22 cellular contexts compared by ENCODE assay signal in the genomic region with DNA sequence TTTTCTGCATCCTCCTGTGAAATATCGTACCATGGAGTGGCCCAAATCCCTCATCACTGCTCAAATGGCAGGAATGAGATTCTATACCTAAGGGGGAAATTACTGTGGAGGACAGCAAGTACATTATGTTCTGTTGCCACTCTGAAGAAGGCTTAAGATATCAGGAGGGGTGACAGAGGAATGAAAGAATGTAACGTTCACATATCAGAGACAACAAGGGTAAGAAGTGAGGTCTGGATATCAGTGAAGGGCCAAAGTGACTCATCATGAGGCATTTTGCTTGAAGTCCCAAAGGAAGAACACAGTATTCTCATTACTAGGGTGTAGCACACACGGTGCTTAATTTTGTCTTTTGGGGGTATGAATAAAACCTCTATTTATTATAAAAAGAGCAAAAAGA.
DNase-seq lines count a peak whose midpoint lies in the region; ATAC-seq, FAIRE-seq and TF ChIP-seq lines count a peak whose summit lies in the region.
"Had no signal": no experiment of that assay in that cellular context is flagged by ENCODE, and none has a peak within 500 bp of the region (broad histone marks: within the 10 kb centered on the region; RNA-seq: fewer than 3 reads in every experiment).

No MANE protein-coding gene starts in this region.

- H3K27ac ChIP-seq in ACC112 (ENCODE audit: low read depth, low read length): peak overlapping the region; percentile 94
- H3K27ac ChIP-seq in H1 (ENCODE audit: low read depth, low read length): no peak overlapping the region
- H3K27ac ChIP-seq: esophagus squamous epithelium, thyroid gland, VCaP had no signal

- no peak for TF ChIP-seq CTCF in H1 (IDR thresholded peaks at IDR 0.05; ENCODE audit: control extremely low read depth in 1 of 3, insufficient read depth in 1 of 3, low read depth in 1 of 3, low read length in 3 of 3)

- H2AFZ ChIP-seq in ACC112 (ENCODE audit: low read length, unreplicated experiment) (peak overlapping the region; percentile 15), H1 (ENCODE audit: low read length) (peak overlapping the region; percentile 73; the same call in 1 of the 2 replicates)

- FAIRE-seq in H1 (lab: Jason Lieb, UNC): no peak

- no peak overlapping the region for H2BK5ac ChIP-seq in H1 (ENCODE audit: low read depth, low read length)

- no peak overlapping the region for H4K8ac ChIP-seq in H1 (ENCODE audit: extremely low read depth, insufficient read depth, low read length)

- H4K91ac ChIP-seq in H1 (replicated peaks; ENCODE audit: insufficient read length, low read length): no peak overlapping the region

- H2AK5ac ChIP-seq in H1 (ENCODE audit: low read depth, low read length): no peak overlapping the region

- H3K9ac ChIP-seq in H1 (replicated peaks in 1 of 4; ENCODE audit: extremely low read depth in 1 of 4, low read depth in 3 of 4, low read length in 3 of 4): no peak overlapping the region

- 86% methylated on average over 3 of the region's 3 CpGs; no CpG with 5 or more reads in 1 of the 2 experiments for WGBS in H1 (ENCODE audit: extremely low coverage in 1 of 2, insufficient coverage in 1 of 2, insufficient read length in 1 of 2, insufficient replicate concordance in 2 of 2, low coverage in 1 of 2, low lambda C conversion rate in 2 of 2, missing lambda C conversion rate in 1 of 2), 2 experiments

- H4K5ac ChIP-seq in H1 (ENCODE audit: insufficient read length, low read depth, low read length): no peak overlapping the region

- no peak for TF ChIP-seq POLR2A in H1 (IDR thresholded peaks at IDR 0.05; ENCODE audit: control extremely low read depth in 1 of 2, low read depth in 2 of 2, low read length in 2 of 2)

- POLR2A ChIA-PET in H1 (lab: Charles Lee; ENCODE audit: partially characterized antibody): no interaction called here

- no peaks in the 10 kb centered on the region for H3K9me3 ChIP-seq in H1 (ENCODE audit: insufficient read depth in 2 of 2, low read depth in 1 of 2, low read length in 1 of 2)
- H3K9me3 ChIP-seq: esophagus squamous epithelium, thyroid gland had no signal

- no peak overlapping the region for H3K23ac ChIP-seq in H1 (ENCODE audit: insufficient read length)

- H3K27me3 ChIP-seq in ACC112 (ENCODE audit: insufficient read depth, low read length): no peaks in the 10 kb centered on the region
- no peaks in the 10 kb centered on the region for H3K27me3 ChIP-seq in H1 (replicated peaks in 1 of 4; ENCODE audit: control insufficient read depth in 3 of 4, extremely low read depth in 1 of 4, insufficient read depth in 3 of 4, low read length in 3 of 4)
- H3K27me3 ChIP-seq: esophagus squamous epithelium, thyroid gland had no signal

- H3K36me3 ChIP-seq in ACC112 (ENCODE audit: insufficient read depth, low read length) (no peaks in the 10 kb centered on the region), H1 (ENCODE audit: control insufficient read depth in 2 of 4, insufficient read depth in 4 of 4, low read length in 3 of 4) (no peaks in the 10 kb centered on the region)
- H3K36me3 ChIP-seq: esophagus squamous epithelium, thyroid gland had no signal

- H3K4me1 ChIP-seq in ACC112 (ENCODE audit: control insufficient read depth, insufficient read depth, low read length, unreplicated experiment): peaks cover 41% of the 10 kb centered on the region
- H3K4me1 ChIP-seq in H1 (replicated peaks in 1 of 4; ENCODE audit: control insufficient read depth in 3 of 4, insufficient read depth in 4 of 4, low read length in 3 of 4): no peaks in the 10 kb centered on the region
- H3K4me1 ChIP-seq: esophagus squamous epithelium, thyroid gland had no signal

- TF ChIP-seq EP300 in H1 (IDR thresholded peaks at IDR 0.05; ENCODE audit: borderline replicate concordance in 1 of 2, low read depth in 2 of 2, low read length in 2 of 2): no peak

- H4K20me1 ChIP-seq in H1 (replicated peaks in 1 of 2; ENCODE audit: control insufficient read depth in 1 of 2, insufficient read depth in 2 of 2, low read length in 2 of 2): no peaks in the 10 kb centered on the region

- no peak overlapping the region for H2BK20ac ChIP-seq in H1 (ENCODE audit: low read length)

- no peaks in the 10 kb centered on the region for H3K23me2 ChIP-seq in H1 (ENCODE audit: low read depth, low read length)

- no peak overlapping the region for H3K4ac ChIP-seq in H1 (replicated peaks; ENCODE audit: insufficient read length, low read depth, low read length)

- no peaks in the 10 kb centered on the region for H3K79me1 ChIP-seq in H1 (ENCODE audit: low read depth, low read length)

- TF ChIP-seq RAD21 in H1 (IDR thresholded peaks at IDR 0.05 in 1 of 2, conservative IDR thresholded peaks at IDR 0.05 in 1 of 2; ENCODE audit: low read depth in 2 of 2, low read length in 2 of 2): no peak

- DNase-seq in OCI-M2 (lab: John Stamatoyannopoulos, UW; ENCODE audit: unreplicated experiment) (peak; percentile 44), H1 (ENCODE audit: low read depth in 1 of 2, low spot score in 2 of 2) (no peak), kidney tubule cell (ENCODE audit: low spot score) (peak; percentile 48), NCI-H748 treated with DMSO at 0.1 percent for 48 hours (lab: John Stamatoyannopoulos, UW) (no peak), NCI-H2196 treated with DMSO at 0.1 percent for 48 hours (lab: John Stamatoyannopoulos, UW; ENCODE audit: unreplicated experiment) (no peak), GDM1 (lab: John Stamatoyannopoulos, UW) (no peak)
- DNase-seq: activated CD4-positive, alpha-beta T cell treated with anti-CD3 and anti-CD28 coated beads, Interleukin-2, amount 50 U/mL, for 48 hours; CD4-positive, CD25-positive, alpha-beta regulatory T cell; DMS79 treated with DMSO at 0.1 percent for 48 hours; esophagus squamous epithelium; left cardiac atrium; midbrain; NCI-H146; NCI-H2171 treated with DMSO at 0.1 percent for 48 hours; NK-92 treated with Interleukin-12 subunit alpha and Interleukin-12 subunit beta, amount 100 ng/mL, for 24 hours; Right ventricle myocardium superior; stimulated activated naive B cell treated with anti-CD40 and anti-IgM and Interleukin-4, amounts not matched to agents 10 μg/mL and 1 μg/mL and 100 μg/mL, for 72 hours; thyroid gland had no signal

- H2BK15ac ChIP-seq in H1 (ENCODE audit: low read length): no peak overlapping the region

- CTCF ChIA-PET in H1 (lab: Charles Lee; ENCODE audit: partially characterized antibody): no interaction called here

- H3K79me2 ChIP-seq in ACC112 (ENCODE audit: control insufficient read depth, insufficient read depth, low read length, unreplicated experiment) (no peaks in the 10 kb centered on the region), H1 (ENCODE audit: control insufficient read depth in 1 of 2, insufficient read depth in 2 of 2, low read length in 2 of 2) (no peaks in the 10 kb centered on the region)

- peak overlapping the region; percentile 9; the same call in 1 of the 2 replicates for H3K4me3 ChIP-seq in ACC112 (ENCODE audit: low read depth, low read length)
- H3K4me3 ChIP-seq in H1 (ENCODE audit: extremely low read depth in 1 of 4, insufficient read depth in 2 of 4, low read depth in 3 of 4, low read length in 4 of 4): no peak overlapping the region
- H3K4me3 ChIP-seq: esophagus squamous epithelium, thyroid gland had no signal

- H3K4me2 ChIP-seq in H1 (ENCODE audit: insufficient read depth in 1 of 2, low read depth in 2 of 2, low read length in 2 of 2): no peak overlapping the region

- no peak for ATAC-seq in GM19351 (IDR thresholded peaks at IDR 0.05; ENCODE audit: unreplicated experiment)
- ATAC-seq: activated naive CD4-positive, alpha-beta T cell treated with anti-CD3 and anti-CD28 coated beads, Interleukin-2, amount 50 U/mL, for 72 hours; stimulated activated naive B cell treated with anti-CD40 and anti-IgM and Interleukin-4, amounts not matched to agents 10 μg/mL and 1 μg/mL and 100 μg/mL, for 72 hours had no signal

- no peak overlapping the region for H3K14ac ChIP-seq in H1 (ENCODE audit: insufficient read length)

- no peak overlapping the region for H3K56ac ChIP-seq in H1 (replicated peaks; ENCODE audit: insufficient read length, low read depth, low read length)

- no peak overlapping the region for H2BK120ac ChIP-seq in H1 (replicated peaks; ENCODE audit: low read depth, low read length)

- no peak overlapping the region for H2BK12ac ChIP-seq in H1 (ENCODE audit: low read depth, low read length)

- H3K18ac ChIP-seq in H1 (ENCODE audit: extremely low read depth, low read length): no peak overlapping the region

TF ChIP-seq in H1, 55 proteins besides CTCF, POLR2A, EP300 and RAD21:
- TF ChIP-seq ZNF274 (IDR thresholded peaks at IDR 0.05; ENCODE audit: borderline replicate concordance, extremely low read depth, low read length): no peak
- no peak for TF ChIP-seq NRF1 (IDR thresholded peaks at IDR 0.05; ENCODE audit: low read depth, low read length)
- TF ChIP-seq YY1 (IDR thresholded peaks at IDR 0.05; ENCODE audit: low read depth, low read length): no peak
- TF ChIP-seq CHD1 (IDR thresholded peaks at IDR 0.05; ENCODE audit: low read depth, low read length): no peak
- TF ChIP-seq EGR1 (IDR thresholded peaks at IDR 0.05; ENCODE audit: borderline replicate concordance, low read depth, low read length): no peak
- no peak for TF ChIP-seq KDM1A (IDR thresholded peaks at IDR 0.05; ENCODE audit: borderline replicate concordance, low read length)
- TF ChIP-seq TAF1 (IDR thresholded peaks at IDR 0.05; ENCODE audit: low read depth, low read length): no peak
- TF ChIP-seq, protein P1, sequence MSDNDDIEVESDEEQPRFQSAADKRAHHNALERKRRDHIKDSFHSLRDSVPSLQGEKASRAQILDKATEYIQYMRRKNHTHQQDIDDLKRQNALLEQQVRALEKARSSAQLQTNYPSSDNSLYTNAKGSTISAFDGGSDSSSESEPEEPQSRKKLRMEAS (IDR thresholded peaks at IDR 0.05): no peak
- no peak for TF ChIP-seq ASH2L (IDR thresholded peaks at IDR 0.05; ENCODE audit: low read length)
- TF ChIP-seq SP2 (IDR thresholded peaks at IDR 0.05; ENCODE audit: low read length): no peak
- no peak for TF ChIP-seq JUND (IDR thresholded peaks at IDR 0.05; ENCODE audit: low read length)
- no peak for TF ChIP-seq TEAD4 (IDR thresholded peaks at IDR 0.05; ENCODE audit: low read depth, low read length)
- no peak for TF ChIP-seq NANOG (IDR thresholded peaks at IDR 0.05; ENCODE audit: insufficient read depth, low read depth, low read length, poor library complexity, severe bottlenecking)
- TF ChIP-seq SP1 (IDR thresholded peaks at IDR 0.05; ENCODE audit: low read depth, low read length): no peak
- TF ChIP-seq SIX5 (IDR thresholded peaks at IDR 0.05; ENCODE audit: low read depth, low read length): no peak
- no peak for TF ChIP-seq FOSL1 (IDR thresholded peaks at IDR 0.05; ENCODE audit: insufficient read depth, low read depth, low read length)
- no peak for TF ChIP-seq RBBP5 (IDR thresholded peaks at IDR 0.05; ENCODE audit: borderline replicate concordance, low read depth, low read length)

Comparison
In these comparisons a context has a peak if more than half of its experiments do, and no peak if none do; other contexts are left out.
1. DNase-seq: peak in OCI-M2 (single experiment) and kidney tubule cell (single experiment); none in H1 (0 of 2), NCI-H748 treated with DMSO at 0.1 percent for 48 hours (single experiment), NCI-H2196 treated with DMSO at 0.1 percent for 48 hours (single experiment) and GDM1 (single experiment).